In genomic region chr9:68627594-68627993, GRCh38 we compare ENCODE assay signal across 17 cellular contexts.
"Had no signal": no experiment of that assay in that cellular context is flagged by ENCODE, and none has a peak within 500 bp of the region (broad histone marks: within the 10 kb centered on the region; RNA-seq: fewer than 3 reads in every experiment).

No MANE protein-coding gene starts in this region.

- H3K4me1 ChIP-seq: SJSA1 had no signal

- H3K4me3 ChIP-seq: MG63, SJSA1, SK-N-MC had no signal

- H3K9me3 ChIP-seq: MG63, SJSA1 had no signal

- DNase-seq: Karpas-422, KG1, MG63, NCI-H1092 treated with DMSO at 0.1 percent for 48 hours, NCI-H1436, NCI-H1930, NCI-H2171 treated with DMSO at 0.1 percent for 48 hours, NCI-H345, NCI-H446 treated with DMSO at 0.1 percent for 48 hours, NCI-H510A treated with DMSO at 0.1 percent for 48 hours, NCI-H69, NCI-H82, Right ventricle myocardium superior, RPMI8226, SIG-M5 had no signal

- H3K36me3 ChIP-seq: MG63, SJSA1 had no signal

- H3K27ac ChIP-seq: SJSA1, SK-N-MC had no signal

- H3K27me3 ChIP-seq: MG63, SJSA1 had no signal
